Comparison of ENCODE assay signal across 9 cellular contexts in the genomic region with DNA sequence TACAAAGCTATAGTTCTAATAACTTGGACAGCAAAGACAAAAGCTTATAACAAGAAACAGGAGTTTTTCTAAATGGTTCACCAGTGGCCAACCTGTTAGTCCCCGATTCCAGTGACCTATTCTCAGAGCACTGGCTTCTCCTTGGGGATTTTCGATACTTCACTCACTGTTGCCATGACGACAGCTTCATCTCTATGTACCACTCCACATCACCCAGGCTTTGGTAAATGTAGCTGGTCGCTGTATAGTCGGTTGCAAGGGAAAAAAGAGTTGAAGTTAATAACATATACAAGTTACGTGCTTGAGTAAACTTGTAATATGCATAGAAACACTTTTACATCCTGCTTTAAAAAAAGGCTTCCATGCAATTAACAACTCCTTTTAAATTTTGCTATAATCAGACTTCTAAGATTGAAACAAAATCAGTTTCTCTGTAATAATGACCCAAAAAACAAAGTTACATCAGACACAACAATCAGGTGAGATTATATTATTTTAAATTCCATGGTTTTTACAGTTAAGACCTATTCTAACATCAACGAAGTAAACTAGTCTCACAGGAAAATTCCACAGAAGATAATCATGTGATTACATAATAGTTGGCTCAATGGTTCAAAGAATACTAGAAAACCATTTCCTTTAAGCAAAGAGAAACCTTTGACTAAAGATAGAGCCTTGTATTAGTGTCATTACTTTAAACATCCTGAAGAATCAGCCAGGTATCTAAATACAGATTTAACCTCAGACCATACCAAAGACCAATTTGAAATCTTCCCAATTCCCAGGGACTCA. TPM values are rescaled to one million over a fixed set of nuclear protein-coding genes. Genes with fewer than 3 reads are reported as not detected.
DNase-seq lines count a peak whose midpoint lies in the region; ATAC-seq and TF ChIP-seq lines count a peak whose summit lies in the region.
"Had no signal": no experiment of that assay in that cellular context is flagged by ENCODE, and none has a peak within 500 bp of the region (broad histone marks: within the 10 kb centered on the region; RNA-seq: fewer than 3 reads in every experiment).

No MANE protein-coding gene starts in this region.

- POLR2A ChIA-PET in CD4-positive, alpha-beta T cell (lab: Charles Lee): interaction anchor here (1.2 to 3.3 kb wide), 5 partner anchors 18 to 602 kb away, joined by 4 to 40 read pairs (median 5); partner anchors contain the start of gene SSR3

- H3K36me3 Mint-ChIP-seq in CD4-positive, alpha-beta T cell (ENCODE audit: low read depth): peaks cover 89% of the 10 kb centered on the region
- H3K36me3 Mint-ChIP-seq in HFFc6 (ENCODE audit: low read depth) (peaks cover 60% of the 10 kb centered on the region), mesothelial cell of epicardium (peaks cover 32% of the 10 kb centered on the region)

- no peaks in the 10 kb centered on the region for H3K27me3 ChIP-seq in CD4-positive, alpha-beta T cell (ENCODE audit: control insufficient read depth, insufficient read depth, low read length)
- H3K27me3 ChIP-seq in WERI-Rb-1 (ENCODE audit: insufficient read depth, low read depth, severe bottlenecking): no peaks in the 10 kb centered on the region

- no peaks in the 10 kb centered on the region for H3K9me3 ChIP-seq in CD4-positive, alpha-beta T cell (ENCODE audit: control insufficient read depth, low read length)
- no peaks in the 10 kb centered on the region for H3K9me3 ChIP-seq in WERI-Rb-1 (ENCODE audit: severe bottlenecking)

- peaks cover 90% of the 10 kb centered on the region for H3K4me1 Mint-ChIP-seq in CD4-positive, alpha-beta T cell (ENCODE audit: low read depth)
- peaks cover 68% of the 10 kb centered on the region for H3K4me1 Mint-ChIP-seq in HFFc6 (ENCODE audit: low read depth)
- peaks cover 60% of the 10 kb centered on the region for H3K4me1 Mint-ChIP-seq in mesothelial cell of epicardium

- peaks cover 78% of the 10 kb centered on the region for H3K36me3 ChIP-seq in WERI-Rb-1

- TF ChIP-seq CTCF in CD4-positive, alpha-beta T cell (IDR thresholded peaks at IDR 0.05): no peak
- TF ChIP-seq CTCF in HFFc6 (IDR thresholded peaks at IDR 0.05) (no peak), astrocyte of the spinal cord (IDR thresholded peaks at IDR 0.05; ENCODE audit: low read depth, low read length) (no peak), mesothelial cell of epicardium (IDR thresholded peaks at IDR 0.05; ENCODE audit: unreplicated experiment) (no peak), WERI-Rb-1 (IDR thresholded peaks at IDR 0.05; ENCODE audit: low read depth, low read length) (no peak)

- DNase-seq in CD4-positive, alpha-beta T cell: no peak
- DNase-seq in HFFc6 (no peak), astrocyte of the spinal cord (ENCODE audit: low read depth, low spot score) (no peak), mesothelial cell of epicardium (ENCODE audit: low spot score in 2 of 2, unreplicated experiment in 2 of 2) (no peak), NCI-H1048 (lab: John Stamatoyannopoulos, UW) (no peak), WERI-Rb-1 (no peak), sciatic nerve (ENCODE audit: low spot score) (no peak), Ammon's horn (ENCODE audit: low spot score) (no peak)
- DNase-seq: activated gamma-delta T cell treated with Interleukin-2 at 50 U/mL for 16 hours had no signal

- no peaks in the 10 kb centered on the region for H3K9me3 Mint-ChIP-seq in CD4-positive, alpha-beta T cell
- H3K9me3 Mint-ChIP-seq in HFFc6: no peaks in the 10 kb centered on the region; the same call in 1 of the 2 replicates
- H3K9me3 Mint-ChIP-seq in mesothelial cell of epicardium: no peaks in the 10 kb centered on the region

- intact Hi-C loops in CD4-positive, alpha-beta T cell (cut with DNase I, micrococcal nuclease): loop anchor here in 1 of 2 experiments (5.0 kb wide), 1 partner anchor 485 kb away; the partner anchor contains the start of gene TIPARP
- intact Hi-C loops in sciatic nerve (cut with DNase I): no loop called here

- peak overlapping the region; percentile 100 for H3K27ac Mint-ChIP-seq in CD4-positive, alpha-beta T cell
- H3K27ac Mint-ChIP-seq in HFFc6: peak overlapping the region; percentile 99
- H3K27ac Mint-ChIP-seq in mesothelial cell of epicardium: peak overlapping the region; percentile 41

- in situ Hi-C loops in astrocyte of the spinal cord (cut with HindIII; ENCODE audit: low sequenced_read_pairs): no loop called here

- H3K27ac ChIP-seq in CD4-positive, alpha-beta T cell (ENCODE audit: low read depth, low read length): peak overlapping the region; percentile 0
- no peak overlapping the region for H3K27ac ChIP-seq in WERI-Rb-1

- CTCF ChIA-PET in CD4-positive, alpha-beta T cell (lab: Charles Lee): interaction anchor here (0.8 to 2.8 kb wide), 3 partner anchors 15 to 19 kb away, joined by 3 to 10 read pairs (median 3); no protein-coding TSS in a partner anchor

- H3K4me3 ChIP-seq in astrocyte of the spinal cord (ENCODE audit: low read depth, low read length) (peak overlapping the region; percentile 92), WERI-Rb-1 (ENCODE audit: low read depth, low read length) (no peak overlapping the region)

- no peak for ATAC-seq in CD4-positive, alpha-beta T cell (ENCODE audit: poor library complexity)
- ATAC-seq in sciatic nerve: no peak

- peak overlapping the region; percentile 95 for H3K4me3 Mint-ChIP-seq in CD4-positive, alpha-beta T cell
- H3K4me3 Mint-ChIP-seq in HFFc6: peak overlapping the region; percentile 97
- H3K4me3 Mint-ChIP-seq in mesothelial cell of epicardium: peak overlapping the region; percentile 94

- no peaks in the 10 kb centered on the region for H3K27me3 Mint-ChIP-seq in CD4-positive, alpha-beta T cell
- H3K27me3 Mint-ChIP-seq in HFFc6 (ENCODE audit: insufficient read depth) (peaks cover 10% of the 10 kb centered on the region), mesothelial cell of epicardium (ENCODE audit: low read depth) (no peaks in the 10 kb centered on the region)

RNA-seq across cellular contexts. Expression of gene CCNL1, which starts 2.9 kb away (rescaled TPM):
- total RNA-seq in CD4-positive, alpha-beta T cell: 1,000 to 10,000 TPM; 1,350 to 1,388 TPM
- 10 to 100 TPM; 47.4 to 74.3 (median 65.1) TPM for total RNA-seq in HFFc6 (2021; fragmentation: NEBNext Ultra II Directional; extraction: Animal tissue kit (Norgen Biotek cat#: 25700))
- total RNA-seq in mesothelial cell of epicardium (248 to 276 TPM (median 261 TPM) in 3 replicates), sciatic nerve (222 TPM)

Comparison
In these comparisons a context has a peak if more than half of its experiments do, and no peak if none do; other contexts are left out.
1. H3K27ac Mint-ChIP-seq: peak in every context shown above with its lines; median percentile 100 in CD4-positive, alpha-beta T cell; 99 in HFFc6; 41 in mesothelial cell of epicardium.